Comparison of ENCODE assay signal across 22 cellular contexts in genomic region chr1:172898866-172899265, GRCh38.
DNase-seq lines count a peak whose midpoint lies in the region; ATAC-seq and TF ChIP-seq lines count a peak whose summit lies in the region.
"Had no signal": no experiment of that assay in that cellular context is flagged by ENCODE, and none has a peak within 500 bp of the region (broad histone marks: within the 10 kb centered on the region; RNA-seq: fewer than 3 reads in every experiment).

No MANE protein-coding gene starts in this region.

- intact Hi-C loops in gastrocnemius medialis (cut with DNase I; ENCODE audit: low total_unique reads), result no loop called here

- peaks cover 49% of the 10 kb centered on the region for H3K4me1 Mint-ChIP-seq in activated T-cell treated with anti-CD3 and anti-CD28 coated beads, Interleukin-2, amount 50 U/mL, for 4 hours (ENCODE audit: low read depth)
- H3K4me1 Mint-ChIP-seq in T-cell, result peaks cover 45 to 60% (median 49%) of the 10 kb centered on the region in 3 donors

- CTCF ChIA-PET in T-cell (lab: Charles Lee), result no interaction called here

- no peaks in the 10 kb centered on the region for H3K27me3 ChIP-seq in gastrocnemius medialis
- H3K27me3 ChIP-seq: adrenal gland, SJCRH30 had no signal

- in situ Hi-C loops in gastrocnemius medialis (cut with MboI; ENCODE audit: low sequenced_read_pairs in 4 of 4), result no loop called here

- no peak for DNase-seq in activated T-cell treated with anti-CD3 and anti-CD28 coated beads, Interleukin-2, amount 50 U/mL, for 4 hours
- no peak for DNase-seq in activated T-cell treated with anti-CD3 and anti-CD28 coated beads, Interleukin-2, amount 50 U/mL, for 1 hour
- DNase-seq in T-cell (no peak), fibroblast of pulmonary artery (ENCODE audit: low read depth) (peak; percentile 60), gastrocnemius medialis (no peak), DMS114 treated with DMSO at 0.1 percent for 48 hours (lab: John Stamatoyannopoulos, UW; ENCODE audit: unreplicated experiment) (no peak)
- DNase-seq in stimulated activated naive CD8-positive, alpha-beta T cell treated with anti-CD3 and anti-CD28 coated beads, Interleukin-15, Interleukin-2, amounts not matched to agents 100 U/mL and 50 U/mL, for 24 hours, result peak; percentile 19
- DNase-seq: adrenal gland; central memory CD4-positive, alpha-beta T cell; DMS53; effector CD4-positive, alpha-beta T cell; NCI-H1694 treated with DMSO at 0.1 percent for 48 hours; NCI-H2227 treated with DMSO at 0.1 percent for 48 hours; PC-9; SJCRH30 had no signal

- H3K27ac Mint-ChIP-seq in T-cell, result peak overlapping the region; percentile 27 to 30
- H3K27ac Mint-ChIP-seq: activated T-helper 1 cell treated with anti-CD3 and anti-CD28 coated beads, Interleukin-12 subunit alpha, Interleukin-12 subunit beta, Interleukin-2, Interleukin-4 antibody, amounts not matched to agents 30 ng/mL and 10 ng/mL and 1 ng/mL, durations not matched to agents 14 hours and 24 hours and 36 hours had no signal

- H3K4me3 ChIP-seq in fibroblast of pulmonary artery (replicated peaks; ENCODE audit: low read depth, low read length), result no peak overlapping the region
- H3K4me3 ChIP-seq in gastrocnemius medialis, result no peak overlapping the region
- H3K4me3 ChIP-seq: A549, adrenal gland, PC-9, SJCRH30 had no signal

- peak; percentile 23 to 49 for ATAC-seq in activated T-cell treated with anti-CD3 and anti-CD28 coated beads, Interleukin-2, amount 50 U/mL, for 4 hours
- ATAC-seq in T-cell (replicated peaks in 1 of 4), result no peak
- peak; percentile 62 for ATAC-seq in stimulated activated naive CD8-positive, alpha-beta T cell treated with anti-CD3 and anti-CD28 coated beads, Interleukin-15, Interleukin-2, amounts not matched to agents 100 U/mL and 50 U/mL, for 24 hours
- ATAC-seq in GM21576 (IDR thresholded peaks at IDR 0.05; ENCODE audit: unreplicated experiment), result no peak
- no peak for ATAC-seq in gastrocnemius medialis
- ATAC-seq: A549, sciatic nerve had no signal

- H3K36me3 Mint-ChIP-seq in activated T-cell treated with anti-CD3 and anti-CD28 coated beads, Interleukin-2, amount 50 U/mL, for 4 hours (ENCODE audit: insufficient read depth), result no peaks in the 10 kb centered on the region
- no peaks in the 10 kb centered on the region for H3K36me3 Mint-ChIP-seq in T-cell
- H3K36me3 Mint-ChIP-seq: CD14-positive monocyte, type B pancreatic cell had no signal

- POLR2A ChIA-PET in T-cell (lab: Charles Lee), result no interaction called here

- H3K27me3 Mint-ChIP-seq in activated T-cell treated with anti-CD3 and anti-CD28 coated beads, Interleukin-2, amount 50 U/mL, for 4 hours (ENCODE audit: low read depth), result no peaks in the 10 kb centered on the region
- H3K27me3 Mint-ChIP-seq in T-cell, result no peaks in the 10 kb centered on the region
- H3K27me3 Mint-ChIP-seq: type B pancreatic cell had no signal

- TF ChIP-seq POLR2A in gastrocnemius medialis (IDR thresholded peaks at IDR 0.05), result no peak

- no peaks in the 10 kb centered on the region for H3K9me3 ChIP-seq in gastrocnemius medialis
- H3K9me3 ChIP-seq: A549, adrenal gland, SJCRH30 had no signal

- no peaks in the 10 kb centered on the region for H3K36me3 ChIP-seq in gastrocnemius medialis
- H3K36me3 ChIP-seq: adrenal gland, SJCRH30 had no signal

- H3K9me3 Mint-ChIP-seq in activated T-cell treated with anti-CD3 and anti-CD28 coated beads, Interleukin-2, amount 50 U/mL, for 4 hours, result no peaks in the 10 kb centered on the region
- H3K9me3 Mint-ChIP-seq in T-cell, result peaks cover 0 to 7% (median 0%) of the 10 kb centered on the region in 3 donors
- H3K9me3 Mint-ChIP-seq: activated T-helper 1 cell treated with anti-CD3 and anti-CD28 coated beads, Interleukin-12 subunit alpha, Interleukin-12 subunit beta, Interleukin-2, Interleukin-4 antibody, amounts not matched to agents 30 ng/mL and 10 ng/mL and 1 ng/mL, durations not matched to agents 14 hours and 24 hours and 36 hours had no signal

- no peak overlapping the region for H3K27ac ChIP-seq in gastrocnemius medialis
- H3K27ac ChIP-seq: adrenal gland, parathyroid adenoma, SJCRH30 had no signal

- no peak overlapping the region for H3K4me3 Mint-ChIP-seq in activated T-cell treated with anti-CD3 and anti-CD28 coated beads, Interleukin-2, amount 50 U/mL, for 4 hours
- no peak overlapping the region for H3K4me3 Mint-ChIP-seq in T-cell
- H3K4me3 Mint-ChIP-seq: activated T-helper 1 cell treated with anti-CD3 and anti-CD28 coated beads, Interleukin-12 subunit alpha, Interleukin-12 subunit beta, Interleukin-2, Interleukin-4 antibody, amounts not matched to agents 30 ng/mL and 10 ng/mL and 1 ng/mL, durations not matched to agents 14 hours and 24 hours and 36 hours; CD14-positive monocyte; type B pancreatic cell had no signal

- TF ChIP-seq CTCF in fibroblast of pulmonary artery (IDR thresholded peaks at IDR 0.05; ENCODE audit: low read length, missing control alignments) (no peak), gastrocnemius medialis (IDR thresholded peaks at IDR 0.05 in 4 of 5, conservative IDR thresholded peaks at IDR 0.05 in 1 of 5) (no peak)

- peaks cover 8 to 16% of the 10 kb centered on the region in 2 donors for H3K4me1 ChIP-seq in gastrocnemius medialis
- H3K4me1 ChIP-seq: adrenal gland, parathyroid adenoma had no signal

Comparison
In these comparisons a context has a peak if more than half of its experiments do, and no peak if none do; other contexts are left out.
1. ATAC-seq: peak in activated T-cell treated with anti-CD3 and anti-CD28 coated beads, Interleukin-2, amount 50 U/mL, for 4 hours (2 of 2) and stimulated activated naive CD8-positive, alpha-beta T cell treated with anti-CD3 and anti-CD28 coated beads, Interleukin-15, Interleukin-2, amounts not matched to agents 100 U/mL and 50 U/mL, for 24 hours (single experiment); none in T-cell (0 of 4), GM21576 (single experiment) and gastrocnemius medialis (0 of 2).
2. DNase-seq: peak in fibroblast of pulmonary artery (single experiment) and stimulated activated naive CD8-positive, alpha-beta T cell treated with anti-CD3 and anti-CD28 coated beads, Interleukin-15, Interleukin-2, amounts not matched to agents 100 U/mL and 50 U/mL, for 24 hours (single experiment); none in activated T-cell treated with anti-CD3 and anti-CD28 coated beads, Interleukin-2, amount 50 U/mL, for 4 hours (single experiment), activated T-cell treated with anti-CD3 and anti-CD28 coated beads, Interleukin-2, amount 50 U/mL, for 1 hour (single experiment), T-cell (0 of 34), gastrocnemius medialis (0 of 2) and DMS114 treated with DMSO at 0.1 percent for 48 hours (single experiment).